In genomic region chr15:67732994-67733393, GRCh38 we compare ENCODE assay signal across 24 cellular contexts.
DNase-seq lines count a peak whose midpoint lies in the region; ATAC-seq and TF ChIP-seq lines count a peak whose summit lies in the region.
"Had no signal": no experiment of that assay in that cellular context is flagged by ENCODE, and none has a peak within 500 bp of the region (broad histone marks: within the 10 kb centered on the region; RNA-seq: fewer than 3 reads in every experiment).

No MANE protein-coding gene starts in this region.

- H3K4me3 Mint-ChIP-seq in GM23338 (no peak overlapping the region), progenitor cell of endocrine pancreas (ENCODE audit: low read depth) (no peak overlapping the region)
- H3K4me3 Mint-ChIP-seq: CD14-positive monocyte; CD4-positive, alpha-beta memory T cell; CD4-positive, CD25-positive, alpha-beta regulatory T cell; CD8-positive, alpha-beta memory T cell had no signal

- H3K9me2 ChIP-seq in GM23338 (ENCODE audit: insufficient read depth): no peaks in the 10 kb centered on the region
- no peaks in the 10 kb centered on the region for H3K9me2 ChIP-seq in neural cell (ENCODE audit: insufficient read depth, low read length)

- H3K4me3 ChIP-seq in GM23338 (no peak overlapping the region), neural cell (ENCODE audit: low read length) (no peak overlapping the region), H7 (ENCODE audit: insufficient read depth, low read depth, low read length) (no peak overlapping the region)
- H3K4me3 ChIP-seq: A549, BLaER1, GM12878 had no signal

- H3K4me1 Mint-ChIP-seq in GM23338 (peaks cover 46% of the 10 kb centered on the region), progenitor cell of endocrine pancreas (ENCODE audit: low read depth) (peaks cover 31% of the 10 kb centered on the region)

- H3K79me2 ChIP-seq in GM23338 (replicated peaks; ENCODE audit: insufficient read depth): no peaks in the 10 kb centered on the region
- H3K79me2 ChIP-seq in neural cell (replicated peaks; ENCODE audit: insufficient read depth, low read length): no peaks in the 10 kb centered on the region

- no peak overlapping the region for H3K9ac ChIP-seq in neural cell (ENCODE audit: low read length)
- H3K9ac ChIP-seq: BLaER1 had no signal

- H3K9me3 ChIP-seq in neural cell (ENCODE audit: low read length): no peaks in the 10 kb centered on the region
- H3K9me3 ChIP-seq: A549, BE2C, BLaER1 had no signal

- H3K27me3 ChIP-seq in GM23338 (ENCODE audit: insufficient read depth): no peaks in the 10 kb centered on the region
- no peaks in the 10 kb centered on the region for H3K27me3 ChIP-seq in neural cell (ENCODE audit: insufficient read depth, low read depth, low read length)
- H3K27me3 ChIP-seq in H7 (ENCODE audit: control insufficient read depth, insufficient read depth, low read length): no peaks in the 10 kb centered on the region
- H3K27me3 ChIP-seq: BE2C, BLaER1 had no signal

- H3F3A ChIP-seq in GM23338 (replicated peaks; ENCODE audit: low read depth) (no peaks in the 10 kb centered on the region), neural cell (ENCODE audit: insufficient read depth, low read length, poor library complexity, severe bottlenecking) (no peaks in the 10 kb centered on the region)

- DNase-seq in GM23338 (ENCODE audit: low spot score) (no peak), HEK293T (ENCODE audit: extremely low spot score) (no peak), progenitor cell of endocrine pancreas (ENCODE audit: low spot score, unreplicated experiment) (no peak), H7 (no peak), midbrain (lab: John Stamatoyannopoulos, UW) (no peak)
- DNase-seq: BE2C; CD4-positive, alpha-beta memory T cell; CD4-positive, CD25-positive, alpha-beta regulatory T cell; CD8-positive, alpha-beta memory T cell; COR-L47; DMS 273 treated with DMSO at 0.1 percent for 48 hours; DMS153; DMS53; DMS79; DND-41; EL; GDM1 had no signal

- H2AFZ ChIP-seq in GM23338 (no peak overlapping the region), neural cell (ENCODE audit: low read depth, low read length) (no peak overlapping the region)

- H3K27ac ChIP-seq in GM23338 (ENCODE audit: low read depth) (no peak overlapping the region), neural cell (ENCODE audit: low read length) (no peak overlapping the region)
- H3K27ac ChIP-seq: 22Rv1, A549, BLaER1 had no signal

- peaks cover 46% of the 10 kb centered on the region for H3K4me1 ChIP-seq in GM23338 (ENCODE audit: insufficient read depth)
- H3K4me1 ChIP-seq: A549 had no signal

- H3K4me2 ChIP-seq in GM23338: 0 out of 2 replicates have a peak overlapping the region, but pooled peaks have one; percentile 31
- no peak overlapping the region for H3K4me2 ChIP-seq in neural cell (ENCODE audit: low read length)
- H3K4me2 ChIP-seq: A549, BLaER1 had no signal

- H3K36me3 ChIP-seq in GM23338 (ENCODE audit: insufficient read depth) (no peaks in the 10 kb centered on the region), neural cell (ENCODE audit: insufficient read depth, low read length) (no peaks in the 10 kb centered on the region), H7 (replicated peaks; ENCODE audit: control insufficient read depth, insufficient read depth, low read length) (no peaks in the 10 kb centered on the region)
- H3K36me3 ChIP-seq: BE2C, BLaER1 had no signal

- H3K27ac Mint-ChIP-seq in GM23338 (no peak overlapping the region), progenitor cell of endocrine pancreas (peak overlapping the region; percentile 50)
- H3K27ac Mint-ChIP-seq: CD14-positive monocyte; CD4-positive, CD25-positive, alpha-beta regulatory T cell; CD8-positive, alpha-beta memory T cell had no signal

- no peak for TF ChIP-seq RAD21 in neural cell (conservative IDR thresholded peaks at IDR 0.05)

- POLR2A ChIA-PET in HEK293T (lab: Yijun Ruan, JAX): no interaction called here

- H3K9me3 Mint-ChIP-seq in GM23338: no peaks in the 10 kb centered on the region
- no peaks in the 10 kb centered on the region for H3K9me3 Mint-ChIP-seq in progenitor cell of endocrine pancreas (ENCODE audit: low read depth)
- H3K9me3 Mint-ChIP-seq: CD14-positive monocyte; CD4-positive, alpha-beta memory T cell; CD8-positive, alpha-beta memory T cell had no signal

- TF ChIP-seq CTCF in GM23338 (conservative IDR thresholded peaks at IDR 0.05; ENCODE audit: low read depth in 2 of 2): no peak
- no peak for TF ChIP-seq CTCF in neural cell (IDR thresholded peaks at IDR 0.05; ENCODE audit: poor library complexity, severe bottlenecking)
- TF ChIP-seq CTCF in progenitor cell of endocrine pancreas (IDR thresholded peaks at IDR 0.05; ENCODE audit: unreplicated experiment): no peak

- CTCF ChIA-PET in HEK293T (lab: Yijun Ruan, JAX): no interaction called here

- peak; percentile 34 for TF ChIP-seq EP300 in neural cell (conservative IDR thresholded peaks at IDR 0.05; ENCODE audit: poor library complexity, severe bottlenecking)

- no peaks in the 10 kb centered on the region for H4K20me1 ChIP-seq in GM23338 (replicated peaks; ENCODE audit: insufficient read depth)
- no peaks in the 10 kb centered on the region for H4K20me1 ChIP-seq in neural cell (ENCODE audit: insufficient read depth)
- H4K20me1 ChIP-seq: BLaER1 had no signal

- ATAC-seq in GM23338 (peak; percentile 26; the same call in 1 of the 3 replicates), HG03108 (IDR thresholded peaks at IDR 0.05; ENCODE audit: unreplicated experiment) (no peak)
- ATAC-seq: A549, GM12878 had no signal

- peaks cover 1% of the 10 kb centered on the region for H3K27me3 Mint-ChIP-seq in GM23338 (ENCODE audit: insufficient read depth, low read depth, poor library complexity)
- H3K27me3 Mint-ChIP-seq in progenitor cell of endocrine pancreas: no peaks in the 10 kb centered on the region
- H3K27me3 Mint-ChIP-seq: CD4-positive, alpha-beta memory T cell; CD4-positive, CD25-positive, alpha-beta regulatory T cell; CD8-positive, alpha-beta memory T cell had no signal

- H3K36me3 Mint-ChIP-seq in GM23338 (ENCODE audit: low read depth) (no peaks in the 10 kb centered on the region), progenitor cell of endocrine pancreas (ENCODE audit: insufficient read depth) (peaks cover 2% of the 10 kb centered on the region)

TF ChIP-seq in GM23338, 12 proteins besides CTCF, POLR2A, EP300 and RAD21 (continues in another document):
- TF ChIP-seq ETS1 (IDR thresholded peaks at IDR 0.05) (no peak), ZNF114 (CRISPR knock-in tag; IDR thresholded peaks at IDR 0.05) (no peak), NANOG (IDR thresholded peaks at IDR 0.05; ENCODE audit: borderline replicate concordance) (no peak), POLR2AphosphoS5 (IDR thresholded peaks at IDR 0.05; ENCODE audit: low read depth) (no peak)

TF ChIP-seq in HEK293T, 16 proteins besides CTCF, POLR2A, EP300 and RAD21:
- TF ChIP-seq HDGF (IDR thresholded peaks at IDR 0.05; ENCODE audit: borderline replicate concordance) (no peak), ZNF384 (IDR thresholded peaks at IDR 0.05) (no peak), PKNOX1 (IDR thresholded peaks at IDR 0.05) (peak; percentile 92), BHLHE40 (IDR thresholded peaks at IDR 0.05; ENCODE audit: borderline replicate concordance) (no peak), CTBP1 (IDR thresholded peaks at IDR 0.05; ENCODE audit: borderline replicate concordance) (peak; percentile 74)

TF ChIP-seq in neural cell, 6 proteins besides CTCF, POLR2A, EP300 and RAD21:
- TF ChIP-seq MXI1 (conservative IDR thresholded peaks at IDR 0.05; ENCODE audit: poor library complexity, severe bottlenecking) (no peak), POLR2AphosphoS5 (IDR thresholded peaks at IDR 0.05) (peak; percentile 27)
